9 cellular contexts compared by ENCODE assay signal in genomic region chr7:140674356-140674800, GRCh38. TPM values are rescaled to one million over a fixed set of nuclear protein-coding genes. Genes with fewer than 3 reads are reported as not detected.
DNase-seq lines count a peak whose midpoint lies in the region; ATAC-seq lines count a peak whose summit lies in the region.
"Had no signal": no experiment of that assay in that cellular context is flagged by ENCODE, and none has a peak within 500 bp of the region (broad histone marks: within the 10 kb centered on the region; RNA-seq: fewer than 3 reads in every experiment).

No MANE protein-coding gene starts in this region.

- H3K36me3 Mint-ChIP-seq in T-helper 2 cell treated with Interferon-gamma antibody and Interleukin-4, amounts not matched to agents 5 μg/mL and 100 μg/mL, for 36 hours (ENCODE audit: low read depth), result peaks cover 27% of the 10 kb centered on the region
- H3K36me3 Mint-ChIP-seq in activated naive CD8-positive, alpha-beta T cell treated with anti-CD3 and anti-CD28 coated beads, Interleukin-2, amount 10 ng/mL, durations not matched to agents 7 days and 5 days, result peaks cover 19% of the 10 kb centered on the region

- no peak overlapping the region for H3K27ac ChIP-seq in rectal smooth muscle tissue (ENCODE audit: low read depth, low read length)
- H3K27ac ChIP-seq: SJSA1 had no signal

- H3K27me3 ChIP-seq in rectal smooth muscle tissue (ENCODE audit: control insufficient read depth, insufficient read depth, low read length), result no peaks in the 10 kb centered on the region
- H3K27me3 ChIP-seq: SJSA1 had no signal

- H3K4me3 Mint-ChIP-seq in T-helper 2 cell treated with Interferon-gamma antibody and Interleukin-4, amounts not matched to agents 5 μg/mL and 100 μg/mL, for 36 hours, result peak overlapping the region; percentile 88
- H3K4me3 Mint-ChIP-seq in activated naive CD8-positive, alpha-beta T cell treated with anti-CD3 and anti-CD28 coated beads, Interleukin-2, amount 10 ng/mL, durations not matched to agents 7 days and 5 days, result peak overlapping the region; percentile 91

- no peaks in the 10 kb centered on the region for H3K9me3 Mint-ChIP-seq in T-helper 2 cell treated with Interferon-gamma antibody and Interleukin-4, amounts not matched to agents 5 μg/mL and 100 μg/mL, for 36 hours
- no peaks in the 10 kb centered on the region for H3K9me3 Mint-ChIP-seq in activated naive CD8-positive, alpha-beta T cell treated with anti-CD3 and anti-CD28 coated beads, Interleukin-2, amount 10 ng/mL, durations not matched to agents 7 days and 5 days

- peak overlapping the region; percentile 70 for H3K27ac Mint-ChIP-seq in T-helper 2 cell treated with Interferon-gamma antibody and Interleukin-4, amounts not matched to agents 5 μg/mL and 100 μg/mL, for 36 hours
- peak overlapping the region; percentile 74 for H3K27ac Mint-ChIP-seq in activated naive CD8-positive, alpha-beta T cell treated with anti-CD3 and anti-CD28 coated beads, Interleukin-2, amount 10 ng/mL, durations not matched to agents 7 days and 5 days

- H3K4me1 ChIP-seq in rectal smooth muscle tissue (ENCODE audit: control insufficient read depth, insufficient read depth, low read length), result peaks cover 10% of the 10 kb centered on the region

- peaks cover 31% of the 10 kb centered on the region for H3K4me1 Mint-ChIP-seq in T-helper 2 cell treated with Interferon-gamma antibody and Interleukin-4, amounts not matched to agents 5 μg/mL and 100 μg/mL, for 36 hours (ENCODE audit: low read depth)
- peaks cover 31% of the 10 kb centered on the region for H3K4me1 Mint-ChIP-seq in activated naive CD8-positive, alpha-beta T cell treated with anti-CD3 and anti-CD28 coated beads, Interleukin-2, amount 10 ng/mL, durations not matched to agents 7 days and 5 days

- POLR2A ChIA-PET in activated naive CD8-positive, alpha-beta T cell treated with anti-CD3 and anti-CD28 coated beads, Interleukin-2, amount 10 ng/mL, durations not matched to agents 7 days and 5 days (lab: Charles Lee), result interaction anchor here (0.7 to 1.3 kb wide), 2 partner anchors 18 to 341 kb away, joined by 3 to 7 read pairs; partner anchors contain the start of gene MRPS33

- ATAC-seq in HG03175 (IDR thresholded peaks at IDR 0.05; ENCODE audit: unreplicated experiment) (peak; percentile 36), HG03571 (IDR thresholded peaks at IDR 0.05; ENCODE audit: unreplicated experiment) (no peak), HG03045 (IDR thresholded peaks at IDR 0.05; ENCODE audit: unreplicated experiment) (no peak)
- ATAC-seq in activated naive CD8-positive, alpha-beta T cell treated with anti-CD3 and anti-CD28 coated beads, Interleukin-2, amount 10 ng/mL, durations not matched to agents 7 days and 5 days (ENCODE audit: low read depth), result no peak

- no peak for DNase-seq in T-helper 2 cell treated with Interferon-gamma antibody and Interleukin-4, amounts not matched to agents 5 μg/mL and 100 μg/mL, for 36 hours (ENCODE audit: low spot score)
- DNase-seq in T-helper 2 cell (no peak), NCI-H226 (no peak)
- no peak for DNase-seq in activated naive CD8-positive, alpha-beta T cell treated with anti-CD3 and anti-CD28 coated beads, Interleukin-2, amount 10 ng/mL, durations not matched to agents 7 days and 5 days

- H3K36me3 ChIP-seq in rectal smooth muscle tissue (ENCODE audit: control insufficient read depth, insufficient read depth, low read length), result peaks cover 6% of the 10 kb centered on the region
- H3K36me3 ChIP-seq: SJSA1 had no signal

- H3K9ac ChIP-seq in rectal smooth muscle tissue (ENCODE audit: low read length), result no peak overlapping the region

- peaks cover 4% of the 10 kb centered on the region for H3K27me3 Mint-ChIP-seq in T-helper 2 cell treated with Interferon-gamma antibody and Interleukin-4, amounts not matched to agents 5 μg/mL and 100 μg/mL, for 36 hours (ENCODE audit: low read depth)
- H3K27me3 Mint-ChIP-seq in activated naive CD8-positive, alpha-beta T cell treated with anti-CD3 and anti-CD28 coated beads, Interleukin-2, amount 10 ng/mL, durations not matched to agents 7 days and 5 days, result peaks cover 3% of the 10 kb centered on the region

- H3K4me3 ChIP-seq in rectal smooth muscle tissue (ENCODE audit: low read length), result peak overlapping the region; percentile 79
- H3K4me3 ChIP-seq: SJSA1 had no signal

RNA-seq across cellular contexts. Expression of gene ADCK2, which starts 1.6 kb away (rescaled TPM):
- total RNA-seq in activated naive CD8-positive, alpha-beta T cell treated with anti-CD3 and anti-CD28 coated beads, Interleukin-2, amount 10 ng/mL, durations not matched to agents 7 days and 5 days, result 10 to 100 TPM; 23.5 to 24.5 TPM

RNA-seq across cellular contexts. Expression of gene NDUFB2, which starts 22.1 kb away (rescaled TPM):
- 100 to 1,000 TPM; 138 to 157 TPM for total RNA-seq in activated naive CD8-positive, alpha-beta T cell treated with anti-CD3 and anti-CD28 coated beads, Interleukin-2, amount 10 ng/mL, durations not matched to agents 7 days and 5 days

RNA-seq across cellular contexts. Expression of gene DENND2A, which starts 33.8 kb away (rescaled TPM):
- total RNA-seq in activated naive CD8-positive, alpha-beta T cell treated with anti-CD3 and anti-CD28 coated beads, Interleukin-2, amount 10 ng/mL, durations not matched to agents 7 days and 5 days, result not detected
